ENCODE assay signal across 8 cellular contexts in genomic region chr1:58739851-58740466, GRCh38. TPM values are rescaled to one million over a fixed set of nuclear protein-coding genes. Genes with fewer than 3 reads are reported as not detected.
DNase-seq lines count a peak whose midpoint lies in the region; ATAC-seq, FAIRE-seq and TF ChIP-seq lines count a peak whose summit lies in the region.

No MANE protein-coding gene starts in this region.

- H2AFZ ChIP-seq in astrocyte (ENCODE audit: low read depth, low read length) = no peak overlapping the region
- H2AFZ ChIP-seq in hepatocyte = no peak overlapping the region

- ATAC-seq in HG03442 (IDR thresholded peaks at IDR 0.05; ENCODE audit: unreplicated experiment) = no peak

- peak; percentile 41 for DNase-seq in COLO668 (lab: John Stamatoyannopoulos, UW; ENCODE audit: unreplicated experiment)
- peak; percentile 40 for DNase-seq in NCI-H510A (lab: John Stamatoyannopoulos, UW)
- no peak for DNase-seq in astrocyte (ENCODE audit: low read depth)
- DNase-seq in hepatocyte (ENCODE audit: low spot score) = peak; percentile 88
- DNase-seq in stromal cell of bone marrow (ENCODE audit: low read depth) = peak; percentile 36
- no peak for DNase-seq in activated CD4-positive, CD25-positive, alpha-beta regulatory T cell (lab: John Stamatoyannopoulos, UW)

- WGBS in hepatocyte (ENCODE audit: low lambda C conversion rate, missing lambda C conversion rate) = 28% methylated on average over 3 of the region's 3 CpGs

- no peak overlapping the region for H3K9ac ChIP-seq in astrocyte (ENCODE audit: low read length)

- H3K4me1 ChIP-seq in HEK293 (ENCODE audit: control insufficient read depth, insufficient read depth, low read length) (peaks cover 5% of the 10 kb centered on the region; the same call in 1 of the 2 replicates), astrocyte (ENCODE audit: insufficient read depth, low read length) (no peaks in the 10 kb centered on the region), hepatocyte (ENCODE audit: insufficient read depth) (peaks cover 3% of the 10 kb centered on the region)

- no peaks in the 10 kb centered on the region for H3K27me3 Mint-ChIP-seq in astrocyte (ENCODE audit: low read depth, unreplicated experiment)

- no peaks in the 10 kb centered on the region for H3K36me3 Mint-ChIP-seq in astrocyte (ENCODE audit: low read depth, unreplicated experiment)

- H4K20me1 ChIP-seq in astrocyte (ENCODE audit: insufficient read depth, low read length) (no peaks in the 10 kb centered on the region), hepatocyte (ENCODE audit: insufficient read depth, poor library complexity, severe bottlenecking) (no peaks in the 10 kb centered on the region)

- H3K4me3 ChIP-seq in HEK293 (ENCODE audit: low read depth, low read length) (no peak overlapping the region), astrocyte (ENCODE audit: insufficient read depth, low read depth, low read length) (no peak overlapping the region), hepatocyte (no peak overlapping the region)

- POLR2A ChIA-PET in HEK293 (lab: Yijun Ruan, JAX) = no interaction called here

- H3K79me2 ChIP-seq in astrocyte (ENCODE audit: insufficient read depth, low read length) (no peaks in the 10 kb centered on the region), hepatocyte (no peaks in the 10 kb centered on the region)

- H3K4me3 Mint-ChIP-seq in astrocyte (ENCODE audit: unreplicated experiment) = no peak overlapping the region

- H3K4me2 ChIP-seq in astrocyte (ENCODE audit: low read length) (no peak overlapping the region), hepatocyte (no peak overlapping the region)

- H3K9me2 ChIP-seq in hepatocyte (replicated peaks; ENCODE audit: insufficient read depth) = no peaks in the 10 kb centered on the region

- CTCF ChIA-PET in HEK293 (lab: Yijun Ruan, JAX) = interaction anchor here (0.5 to 3.1 kb wide), 15 partner anchors 9 to 1231 kb away, joined by 3 to 18 read pairs (median 4); no protein-coding TSS in a partner anchor

- peaks cover 4% of the 10 kb centered on the region for H3K4me1 Mint-ChIP-seq in astrocyte (ENCODE audit: low read depth, unreplicated experiment)

- H3K9me3 Mint-ChIP-seq in astrocyte (ENCODE audit: unreplicated experiment) = peaks cover 2% of the 10 kb centered on the region

- H3K9me3 ChIP-seq in HEK293 (ENCODE audit: control insufficient read depth, insufficient read depth, low read depth, low read length) = no peaks in the 10 kb centered on the region
- no peaks in the 10 kb centered on the region for H3K9me3 ChIP-seq in astrocyte (ENCODE audit: insufficient read depth, low read depth, low read length)
- H3K9me3 ChIP-seq in hepatocyte (ENCODE audit: low read depth) = no peaks in the 10 kb centered on the region

- H3K27ac ChIP-seq in HEK293 (ENCODE audit: extremely low read depth, low read depth, low read length) (no peak overlapping the region), astrocyte (ENCODE audit: low read depth, low read length) (no peak overlapping the region), hepatocyte (no peak overlapping the region)

- H3K36me3 ChIP-seq in HEK293 (ENCODE audit: control insufficient read depth in 2 of 2, insufficient read depth in 1 of 2, low read length in 2 of 2) = no peaks in the 10 kb centered on the region
- no peaks in the 10 kb centered on the region for H3K36me3 ChIP-seq in astrocyte (ENCODE audit: insufficient read depth, low read length)
- no peaks in the 10 kb centered on the region for H3K36me3 ChIP-seq in hepatocyte (replicated peaks; ENCODE audit: insufficient read depth, low read depth)

- no peak overlapping the region for H3K27ac Mint-ChIP-seq in astrocyte (ENCODE audit: unreplicated experiment)

- peak; percentile 39; the same call in 1 of the 2 replicates for TF ChIP-seq CTCF in HEK293 (tag by site-specific recombination; IDR thresholded peaks at IDR 0.05)
- TF ChIP-seq CTCF in astrocyte (IDR thresholded peaks at IDR 0.05; ENCODE audit: insufficient read depth, low read depth, low read length) = peak; percentile 83
- peak; percentile 90 for TF ChIP-seq CTCF in hepatocyte (IDR thresholded peaks at IDR 0.05; ENCODE audit: poor library complexity)

- H3K27me3 ChIP-seq in astrocyte (ENCODE audit: insufficient read depth, low read length) (no peaks in the 10 kb centered on the region), hepatocyte (no peaks in the 10 kb centered on the region)

- peak; percentile 76 for FAIRE-seq in astrocyte (lab: Jason Lieb, UNC)

TF ChIP-seq in HEK293, 187 proteins besides CTCF, POLR2A, EP300 and RAD21:
- TF ChIP-seq ZNF654 (tag by site-specific recombination; IDR thresholded peaks at IDR 0.05; ENCODE audit: low read depth) = peak; percentile 87
- TF ChIP-seq ZNF701 (tag by site-specific recombination; IDR thresholded peaks at IDR 0.05) = no peak
- TF ChIP-seq ZNF664 (tag by site-specific recombination; IDR thresholded peaks at IDR 0.05) = peak; percentile 18; the same call in 1 of the 2 replicates
- peak; percentile 60; the same call in 1 of the 2 replicates for TF ChIP-seq ZNF660 (tag by site-specific recombination; IDR thresholded peaks at IDR 0.05)
- TF ChIP-seq SP7 (tag by site-specific recombination; IDR thresholded peaks at IDR 0.05) = peak; percentile 17; the same call in 1 of the 2 replicates

RNA-seq across cellular contexts. Expression of gene MYSM1, which starts 40.1 kb away (rescaled TPM):
- 32.3 and 38.1 TPM in 2 replicates for total RNA-seq in astrocyte
- 27.4 and 28.9 TPM in 2 replicates for total RNA-seq in hepatocyte
- 10.7 and 13.3 TPM in 2 replicates for polyA plus RNA-seq in hepatocyte

RNA-seq across cellular contexts. Expression of gene JUN, which starts 43.9 kb away (rescaled TPM):
- total RNA-seq in astrocyte (100 and 101 TPM in 2 replicates), hepatocyte (289 and 351 TPM in 2 replicates)
- polyA plus RNA-seq in hepatocyte = 170 and 189 TPM in 2 replicates

Comparison
In these comparisons a context has a peak if more than half of its experiments do, and no peak if none do; other contexts are left out.
1. DNase-seq: peak in COLO668 (single experiment), NCI-H510A (single experiment), hepatocyte (single experiment) and stromal cell of bone marrow (single experiment); none in astrocyte (single experiment) and activated CD4-positive, CD25-positive, alpha-beta regulatory T cell (0 of 4).
2. CTCF ChIP-seq: peak in every context shown above with its lines; median percentile 90 in hepatocyte; 83 in astrocyte; 39 in HEK293.